8 cellular contexts compared by ENCODE assay signal in the genomic region with DNA sequence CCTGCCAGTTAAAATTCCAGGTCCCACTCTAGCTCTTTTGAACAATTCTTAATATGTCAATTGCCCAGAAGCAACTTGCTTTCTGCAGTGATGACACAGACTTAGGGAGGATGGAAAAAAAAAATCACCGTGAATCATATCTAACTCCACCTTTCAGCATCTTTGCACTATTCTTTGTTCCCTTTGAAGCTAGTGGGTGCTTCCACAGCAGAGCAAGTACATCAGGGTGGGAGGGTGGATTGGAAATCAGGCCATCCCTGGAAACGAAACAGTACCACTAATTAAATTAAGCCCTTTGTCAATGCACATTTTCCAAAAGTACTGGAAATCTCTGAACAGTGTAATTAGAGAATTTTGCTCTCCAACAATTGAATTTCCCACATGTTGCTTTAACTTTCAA.
"Had no signal": no experiment of that assay in that cellular context is flagged by ENCODE, and none has a peak within 500 bp of the region (broad histone marks: within the 10 kb centered on the region; RNA-seq: fewer than 3 reads in every experiment).

No MANE protein-coding gene starts in this region.

- H3K4me3 ChIP-seq: K562 had no signal

- H3K27ac Mint-ChIP-seq: IgD-negative memory B cell had no signal

- H3K36me3 Mint-ChIP-seq: IgD-negative memory B cell had no signal

- H3K27ac ChIP-seq: HL-60 had no signal

- DNase-seq: IMR-90, KBM-7, KG1 had no signal

- H3K4me1 Mint-ChIP-seq: IgD-negative memory B cell had no signal

- FAIRE-seq: HepG2, HTR-8/SVneo, K562 had no signal

- H3K4me3 Mint-ChIP-seq: IgD-negative memory B cell had no signal

- ATAC-seq: HepG2, K562 had no signal
